30 cellular contexts compared by ENCODE assay signal in the genomic region with DNA sequence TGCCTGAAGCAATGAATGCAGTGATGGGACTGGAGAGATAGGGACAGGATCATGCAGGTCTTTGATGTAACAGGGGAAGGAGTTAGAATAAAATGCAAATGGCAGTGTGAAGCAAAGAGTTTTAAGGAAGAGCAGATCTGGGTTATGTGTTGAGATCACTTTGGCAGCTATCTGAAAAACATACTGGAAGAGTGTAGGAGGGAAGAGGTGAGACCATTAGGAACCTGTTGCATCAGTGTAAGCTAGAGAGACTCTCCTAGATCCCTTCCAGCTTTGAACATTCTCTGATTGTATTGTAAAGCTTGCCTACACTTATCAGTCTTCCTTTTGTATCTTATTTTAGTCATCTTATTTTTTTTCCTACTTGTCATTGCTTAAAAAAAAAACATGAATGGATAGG.
"Had no signal": no experiment of that assay in that cellular context is flagged by ENCODE, and none has a peak within 500 bp of the region (broad histone marks: within the 10 kb centered on the region; RNA-seq: fewer than 3 reads in every experiment).

No MANE protein-coding gene starts in this region.

- H3K27me3 ChIP-seq: adrenal gland, breast epithelium, MG63, Peyer's patch, SJCRH30 had no signal

- H3K27ac ChIP-seq: adrenal gland, breast epithelium, Peyer's patch, RWPE1, SJCRH30, WERI-Rb-1 had no signal

- H3K4me3 ChIP-seq: adrenal gland, breast epithelium, MG63, Peyer's patch, SJCRH30 had no signal

- H3K4me1 Mint-ChIP-seq: activated naive CD8-positive, alpha-beta T cell treated with anti-CD3 and anti-CD28 coated beads, Interleukin-2, amount 10 ng/mL, durations not matched to agents 7 days and 5 days had no signal

- DNase-seq: activated CD4-positive, alpha-beta memory T cell treated with anti-CD3 and anti-CD28 coated beads, Interleukin-2, amount 10 ng/mL, durations not matched to agents 7 days and 5 days; activated CD4-positive, alpha-beta T cell treated with anti-CD3 and anti-CD28 coated beads for 36 hours; activated CD4-positive, alpha-beta T cell treated with anti-CD3 and anti-CD28 coated beads, Interleukin-2, amount 50 U/mL, for 1 hour; activated gamma-delta T cell; activated naive CD4-positive, alpha-beta T cell treated with anti-CD3 and anti-CD28 coated beads, Interleukin-2, amount 10 ng/mL, durations not matched to agents 7 days and 5 days; activated naive CD8-positive, alpha-beta T cell treated with anti-CD3 and anti-CD28 coated beads, Interleukin-2, amount 10 ng/mL, durations not matched to agents 7 days and 5 days; activated T-cell treated with anti-CD3 and anti-CD28 coated beads for 4 hours; activated T-cell treated with anti-CD3 and anti-CD28 coated beads, Interleukin-2, amount 50 U/mL, for 48 hours; adrenal gland; anterior cingulate cortex; caudate nucleus; MG63; MV-4-11; NCI-H1092 treated with DMSO at 0.1 percent for 48 hours; NCI-H1417 treated with DMSO at 0.1 percent for 48 hours; NCI-H1694; NCI-H2029; NCI-H446 treated with DMSO at 0.1 percent for 48 hours; NCI-H524 treated with DMSO at 0.1 percent for 48 hours; NCI-H774; NK-92 treated with Interleukin-12 subunit alpha and Interleukin-12 subunit beta, amount 100 ng/mL, for 24 hours; Peyer's patch; Right ventricle myocardium superior; SJCRH30; SK-N-SH; T-helper 1 cell; WERI-Rb-1 had no signal

- H3K4me1 ChIP-seq: breast epithelium had no signal

- H3K4me3 Mint-ChIP-seq: activated CD4-positive, alpha-beta memory T cell treated with anti-CD3 and anti-CD28 coated beads, Interleukin-2, amount 10 ng/mL, durations not matched to agents 7 days and 5 days; activated CD4-positive, alpha-beta T cell treated with anti-CD3 and anti-CD28 coated beads for 36 hours; activated naive CD4-positive, alpha-beta T cell treated with anti-CD3 and anti-CD28 coated beads, Interleukin-2, amount 10 ng/mL, durations not matched to agents 7 days and 5 days; activated naive CD8-positive, alpha-beta T cell treated with anti-CD3 and anti-CD28 coated beads, Interleukin-2, amount 10 ng/mL, durations not matched to agents 7 days and 5 days; activated T-helper 17 cell treated with anti-CD3 and anti-CD28 coated beads, Interleukin-2, amount 50 U/mL, for 72 hours had no signal

- H3K36me3 Mint-ChIP-seq: activated naive CD8-positive, alpha-beta T cell treated with anti-CD3 and anti-CD28 coated beads, Interleukin-2, amount 10 ng/mL, durations not matched to agents 7 days and 5 days had no signal

- H3K9ac ChIP-seq: SK-N-SH had no signal

- H3K27me3 Mint-ChIP-seq: activated CD4-positive, alpha-beta T cell treated with anti-CD3 and anti-CD28 coated beads for 36 hours; activated naive CD4-positive, alpha-beta T cell treated with anti-CD3 and anti-CD28 coated beads, Interleukin-2, amount 10 ng/mL, durations not matched to agents 7 days and 5 days; activated T-helper 17 cell treated with anti-CD3 and anti-CD28 coated beads, Interleukin-2, amount 50 U/mL, for 72 hours had no signal

- H3K27ac Mint-ChIP-seq: activated CD4-positive, alpha-beta memory T cell treated with anti-CD3 and anti-CD28 coated beads, Interleukin-2, amount 10 ng/mL, durations not matched to agents 7 days and 5 days; activated CD4-positive, alpha-beta T cell treated with anti-CD3 and anti-CD28 coated beads for 36 hours; activated naive CD4-positive, alpha-beta T cell treated with anti-CD3 and anti-CD28 coated beads, Interleukin-2, amount 10 ng/mL, durations not matched to agents 7 days and 5 days; activated naive CD8-positive, alpha-beta T cell treated with anti-CD3 and anti-CD28 coated beads, Interleukin-2, amount 10 ng/mL, durations not matched to agents 7 days and 5 days; activated T-helper 17 cell treated with anti-CD3 and anti-CD28 coated beads, Interleukin-2, amount 50 U/mL, for 72 hours had no signal

- H3K9me3 Mint-ChIP-seq: activated CD4-positive, alpha-beta memory T cell treated with anti-CD3 and anti-CD28 coated beads, Interleukin-2, amount 10 ng/mL, durations not matched to agents 7 days and 5 days; activated naive CD4-positive, alpha-beta T cell treated with anti-CD3 and anti-CD28 coated beads, Interleukin-2, amount 10 ng/mL, durations not matched to agents 7 days and 5 days; activated naive CD8-positive, alpha-beta T cell treated with anti-CD3 and anti-CD28 coated beads, Interleukin-2, amount 10 ng/mL, durations not matched to agents 7 days and 5 days; activated T-helper 17 cell treated with anti-CD3 and anti-CD28 coated beads, Interleukin-2, amount 50 U/mL, for 72 hours had no signal

- H3K4me2 ChIP-seq: SK-N-SH had no signal

- H3K9me3 ChIP-seq: breast epithelium, MG63, Peyer's patch, SJCRH30, SK-N-SH had no signal

- H3K36me3 ChIP-seq: adrenal gland, breast epithelium, MG63, Peyer's patch, SJCRH30, WERI-Rb-1 had no signal
